In genomic region chr2:15711126-15711860, GRCh38 we compare ENCODE assay signal across 22 cellular contexts.
"Had no signal": no experiment of that assay in that cellular context is flagged by ENCODE, and none has a peak within 500 bp of the region (broad histone marks: within the 10 kb centered on the region; RNA-seq: fewer than 3 reads in every experiment).

No MANE protein-coding gene starts in this region.

- H3K4me1 ChIP-seq: colonic mucosa, gastroesophageal sphincter, parathyroid adenoma, psoas muscle, testis, transverse colon had no signal

- FAIRE-seq: endothelial cell of umbilical vein, keratinocyte had no signal

- H2AFZ ChIP-seq: parathyroid adenoma had no signal

- H3K27ac Mint-ChIP-seq: immature natural killer cell; mesothelial cell of epicardium; natural killer cell; stimulated activated memory B cell treated with anti-CD40 and anti-IgM and Interleukin-4, amounts not matched to agents 10 μg/mL and 1 μg/mL and 100 μg/mL, for 72 hours; stimulated activated naive CD8-positive, alpha-beta T cell treated with anti-CD3 and anti-CD28 coated beads, Interleukin-15, Interleukin-2, amounts not matched to agents 100 ng/mL and 50 ng/mL, for 24 hours had no signal

- H3K36me3 ChIP-seq: colonic mucosa, gastroesophageal sphincter, spleen, transverse colon had no signal

- H3K36me3 Mint-ChIP-seq: immature natural killer cell; mesothelial cell of epicardium; natural killer cell; stimulated activated memory B cell treated with anti-CD40 and anti-IgM and Interleukin-4, amounts not matched to agents 10 μg/mL and 1 μg/mL and 100 μg/mL, for 72 hours had no signal

- H3K4me1 Mint-ChIP-seq: immature natural killer cell; natural killer cell; stimulated activated memory B cell treated with anti-CD40 and anti-IgM and Interleukin-4, amounts not matched to agents 10 μg/mL and 1 μg/mL and 100 μg/mL, for 72 hours had no signal

- H3K9me3 ChIP-seq: colonic mucosa, gastroesophageal sphincter, psoas muscle, spleen, testis, transverse colon had no signal

- DNase-seq: caudate nucleus; colonic mucosa; dermis blood vessel endothelial cell; immature natural killer cell; left colon; left ventricle myocardium superior; natural killer cell; psoas muscle; spleen; stimulated activated CD4-positive, alpha-beta T cell treated with anti-CD3 and anti-CD28 coated beads, Interleukin-15, amount 100 ng/mL, for 24 hours; stimulated activated CD4-positive, alpha-beta T cell treated with anti-CD3 and anti-CD28 coated beads, Interleukin-1b, Interleukin-23, amount 100 ng/mL, for 48 hours; stimulated activated CD4-positive, alpha-beta T cell treated with anti-CD3 and anti-CD28 coated beads, Interleukin-4, amount 100 ng/mL, for 24 hours; testis; transverse colon had no signal

- H3K27ac ChIP-seq: colonic mucosa, gastroesophageal sphincter, parathyroid adenoma, psoas muscle, spleen, testis, transverse colon had no signal

- H3K4me3 Mint-ChIP-seq: immature natural killer cell; mesothelial cell of epicardium; natural killer cell; stimulated activated memory B cell treated with anti-CD40 and anti-IgM and Interleukin-4, amounts not matched to agents 10 μg/mL and 1 μg/mL and 100 μg/mL, for 72 hours; stimulated activated naive CD8-positive, alpha-beta T cell treated with anti-CD3 and anti-CD28 coated beads, Interleukin-15, Interleukin-2, amounts not matched to agents 100 ng/mL and 50 ng/mL, for 24 hours had no signal

- H3K9me3 Mint-ChIP-seq: immature natural killer cell; natural killer cell; stimulated activated memory B cell treated with anti-CD40 and anti-IgM and Interleukin-4, amounts not matched to agents 10 μg/mL and 1 μg/mL and 100 μg/mL, for 72 hours; stimulated activated naive CD8-positive, alpha-beta T cell treated with anti-CD3 and anti-CD28 coated beads, Interleukin-15, Interleukin-2, amounts not matched to agents 100 ng/mL and 50 ng/mL, for 24 hours had no signal

- H3K27me3 ChIP-seq: colonic mucosa, gastroesophageal sphincter, spleen, testis, transverse colon had no signal

- H3K9ac ChIP-seq: parathyroid adenoma had no signal

- H3K4me3 ChIP-seq: colonic mucosa, gastroesophageal sphincter, psoas muscle, spleen, testis, transverse colon had no signal

- ATAC-seq: gastroesophageal sphincter; left colon; left ventricle myocardium superior; natural killer cell; psoas muscle; sciatic nerve; stimulated activated memory B cell treated with anti-CD40 and anti-IgM and Interleukin-4, amounts not matched to agents 10 μg/mL and 1 μg/mL and 100 μg/mL, for 72 hours had no signal
